ENCODE assay signal across 13 cellular contexts in the genomic region with DNA sequence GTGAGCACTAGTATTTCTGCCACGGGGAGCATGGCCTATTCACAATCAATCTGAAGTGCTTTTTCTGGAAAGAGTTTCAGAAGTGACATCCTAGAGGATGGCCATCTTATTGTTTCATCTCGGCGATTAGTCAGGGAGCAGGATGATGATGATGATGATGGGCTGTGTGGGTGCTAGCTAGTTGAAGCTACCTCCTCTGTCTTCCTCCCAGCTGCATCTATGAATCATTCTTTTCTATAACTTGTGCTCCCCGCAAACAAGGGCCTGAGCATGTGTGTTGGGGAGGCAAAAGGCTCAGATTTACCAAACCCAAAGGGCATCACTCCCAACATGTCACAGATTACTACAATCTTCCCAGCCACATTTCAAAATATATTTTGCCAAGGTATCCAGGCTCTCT.
DNase-seq lines count a peak whose midpoint lies in the region; TF ChIP-seq lines count a peak whose summit lies in the region.
"Had no signal": no experiment of that assay in that cellular context is flagged by ENCODE, and none has a peak within 500 bp of the region (broad histone marks: within the 10 kb centered on the region; RNA-seq: fewer than 3 reads in every experiment).

No MANE protein-coding gene starts in this region.

- H3K23ac ChIP-seq in neuronal stem cell (ENCODE audit: low read depth, low read length, poor library complexity), result no peak overlapping the region

- H2BK120ac ChIP-seq in neuronal stem cell (ENCODE audit: low read depth, low read length), result no peak overlapping the region

- no peak overlapping the region for H2BK12ac ChIP-seq in neuronal stem cell (ENCODE audit: low read length)

- no peak overlapping the region for H4K8ac ChIP-seq in neuronal stem cell (ENCODE audit: low read depth, low read length)

- H3K9me3 ChIP-seq in GM23248 (ENCODE audit: low read depth), result no peaks in the 10 kb centered on the region
- peaks cover 3 to 11% of the 10 kb centered on the region in 2 donors for H3K9me3 ChIP-seq in neuronal stem cell (replicated peaks in 1 of 2; ENCODE audit: control insufficient read depth in 2 of 2, insufficient read depth in 1 of 2, low read depth in 1 of 2, low read length in 2 of 2)

- H2BK5ac ChIP-seq in neuronal stem cell (ENCODE audit: low read length), result no peak overlapping the region

- H3K18ac ChIP-seq in neuronal stem cell (ENCODE audit: low read length), result peak overlapping the region; percentile 32

- H3K9me2 ChIP-seq in GM23248 (ENCODE audit: insufficient read depth), result no peaks in the 10 kb centered on the region; the same call in none of the 2 replicates

- H4K20me1 ChIP-seq in GM23248 (ENCODE audit: insufficient read depth), result no peaks in the 10 kb centered on the region

- H3K4me1 ChIP-seq in GM23248 (ENCODE audit: insufficient read depth) (peaks cover 45% of the 10 kb centered on the region), neuronal stem cell (ENCODE audit: control insufficient read depth in 2 of 2, insufficient read depth in 1 of 2, low read depth in 1 of 2, low read length in 2 of 2) (peaks cover 10 to 18% of the 10 kb centered on the region in 2 donors)

- peaks cover 54% of the 10 kb centered on the region for H3K4me1 Mint-ChIP-seq in brain
- no peaks in the 10 kb centered on the region for H3K4me1 Mint-ChIP-seq in activated naive CD4-positive, alpha-beta T cell treated with anti-CD3 and anti-CD28 coated beads for 36 hours (ENCODE audit: low read depth)
- H3K4me1 Mint-ChIP-seq: CD14-positive monocyte; CD8-positive, alpha-beta memory T cell had no signal

- no peak overlapping the region for H3K27ac ChIP-seq in GM23248
- no peak overlapping the region for H3K27ac ChIP-seq in neuronal stem cell (replicated peaks; ENCODE audit: low read length)
- H3K27ac ChIP-seq: KMS-11 had no signal

- WGBS in GM23248 (ENCODE audit: low coverage in 1 of 2, low lambda C conversion rate in 2 of 2, missing lambda C conversion rate in 2 of 2), 2 experiments, result 39 to 40% methylated on average over 4 of the region's 4 CpGs
- WGBS in neuronal stem cell (ENCODE audit: extremely low coverage in 2 of 2, insufficient read length in 2 of 2, insufficient replicate concordance in 1 of 2), 2 donors, result no CpG with 5 or more reads among the region's 4 CpGs

- no peak overlapping the region for H3K14ac ChIP-seq in neuronal stem cell (ENCODE audit: low read length)

- H3K36me3 ChIP-seq in GM23248 (ENCODE audit: low read depth), result no peaks in the 10 kb centered on the region
- peaks cover 0 to 1% of the 10 kb centered on the region in 2 donors for H3K36me3 ChIP-seq in neuronal stem cell (replicated peaks in 1 of 2; ENCODE audit: control insufficient read depth in 2 of 2, insufficient read depth in 2 of 2, low read length in 2 of 2)

- no peaks in the 10 kb centered on the region for H3K27me3 Mint-ChIP-seq in brain
- no peaks in the 10 kb centered on the region for H3K27me3 Mint-ChIP-seq in activated naive CD4-positive, alpha-beta T cell treated with anti-CD3 and anti-CD28 coated beads for 36 hours (ENCODE audit: low read depth)

- DNase-seq in GM23248, result no peak
- no peak for DNase-seq in neuronal stem cell (ENCODE audit: low spot score)
- no peak for DNase-seq in CD1c-positive myeloid dendritic cell (ENCODE audit: extremely low spot score)
- DNase-seq in activated naive CD4-positive, alpha-beta T cell treated with anti-CD3 and anti-CD28 coated beads for 36 hours, result no peak
- no peak for DNase-seq in amniotic stem cell (lab: John Stamatoyannopoulos, UW)
- DNase-seq in middle frontal gyrus (ENCODE audit: extremely low spot score, low spot score), result no peak
- DNase-seq: CD8-positive, alpha-beta memory T cell; GF-D8; GOT3; H9 had no signal

- H4K91ac ChIP-seq in neuronal stem cell (ENCODE audit: low read depth, low read length, poor library complexity), result no peak overlapping the region

- no peak overlapping the region for H2BK15ac ChIP-seq in neuronal stem cell (ENCODE audit: low read length)

- no peak for TF ChIP-seq CTCF in brain (conservative IDR thresholded peaks at IDR 0.05)

- H3K9ac ChIP-seq in GM23248, result no peak overlapping the region
- H3K9ac ChIP-seq in neuronal stem cell (ENCODE audit: low read depth, low read length, poor library complexity), result no peak overlapping the region
- H3K9ac ChIP-seq: KMS-11 had no signal

- H3K36me3 Mint-ChIP-seq in brain, result peaks cover 7% of the 10 kb centered on the region
- no peaks in the 10 kb centered on the region for H3K36me3 Mint-ChIP-seq in activated naive CD4-positive, alpha-beta T cell treated with anti-CD3 and anti-CD28 coated beads for 36 hours (ENCODE audit: low read depth)
- H3K36me3 Mint-ChIP-seq: CD14-positive monocyte; CD8-positive, alpha-beta memory T cell had no signal

- peak overlapping the region in 3 of 5 experiments; percentile 26 to 36 (median 29) for H3K27ac Mint-ChIP-seq in brain
- H3K27ac Mint-ChIP-seq in activated naive CD4-positive, alpha-beta T cell treated with anti-CD3 and anti-CD28 coated beads for 36 hours, result no peak overlapping the region
- H3K27ac Mint-ChIP-seq: CD14-positive monocyte; CD8-positive, alpha-beta memory T cell; H9 had no signal

- H3K4me2 ChIP-seq in GM23248 (ENCODE audit: unreplicated experiment) (no peak overlapping the region), neuronal stem cell (ENCODE audit: insufficient read depth, low read length, poor library complexity, severe bottlenecking) (no peak overlapping the region)
- H3K4me2 ChIP-seq: KMS-11 had no signal

- H3K9me3 Mint-ChIP-seq in brain, result peaks cover under 1 to 8% (median 7%) of the 10 kb centered on the region in 5 experiments
- H3K9me3 Mint-ChIP-seq in activated naive CD4-positive, alpha-beta T cell treated with anti-CD3 and anti-CD28 coated beads for 36 hours, result no peaks in the 10 kb centered on the region

- CTCF ChIA-PET in activated naive CD4-positive, alpha-beta T cell treated with anti-CD3 and anti-CD28 coated beads for 36 hours (lab: Charles Lee), result no interaction called here

- H2AFZ ChIP-seq in GM23248, result 0 out of 2 replicates have a peak overlapping the region, but pooled peaks have one; percentile 5
- H2AFZ ChIP-seq in neuronal stem cell (ENCODE audit: low read length), result no peak overlapping the region

- H2AK5ac ChIP-seq in neuronal stem cell (ENCODE audit: low read depth, low read length), result no peak overlapping the region

- no peak overlapping the region for H3K4me3 Mint-ChIP-seq in brain
- no peak overlapping the region for H3K4me3 Mint-ChIP-seq in activated naive CD4-positive, alpha-beta T cell treated with anti-CD3 and anti-CD28 coated beads for 36 hours
- H3K4me3 Mint-ChIP-seq: CD14-positive monocyte; CD8-positive, alpha-beta memory T cell; H9 had no signal

- no peak overlapping the region for H3K4me3 ChIP-seq in GM23248
- H3K4me3 ChIP-seq in neuronal stem cell (ENCODE audit: low read length in 2 of 2), result no peak overlapping the region

- H3K27me3 ChIP-seq in GM23248 (replicated peaks; ENCODE audit: insufficient read depth) (no peaks in the 10 kb centered on the region), neuronal stem cell (ENCODE audit: control insufficient read depth in 3 of 3, insufficient read depth in 3 of 3, low read depth in 1 of 3, low read length in 3 of 3) (no peaks in the 10 kb centered on the region)

- no peaks in the 10 kb centered on the region for H3K79me1 ChIP-seq in neuronal stem cell (ENCODE audit: low read depth, low read length)

- intact Hi-C loops in activated naive CD4-positive, alpha-beta T cell treated with anti-CD3 and anti-CD28 coated beads for 36 hours (cut with micrococcal nuclease), result no loop called here

- H3K4ac ChIP-seq in neuronal stem cell (ENCODE audit: low read length), result no peak overlapping the region

- H3K79me2 ChIP-seq in GM23248 (ENCODE audit: insufficient read depth), result no peaks in the 10 kb centered on the region

- H3F3A ChIP-seq in GM23248 (ENCODE audit: insufficient read depth), result peaks cover 35% of the 10 kb centered on the region

- in situ Hi-C loops in GM23248 (cut with MboI), result no loop called here
